7 cellular contexts compared by ENCODE assay signal in the genomic region with DNA sequence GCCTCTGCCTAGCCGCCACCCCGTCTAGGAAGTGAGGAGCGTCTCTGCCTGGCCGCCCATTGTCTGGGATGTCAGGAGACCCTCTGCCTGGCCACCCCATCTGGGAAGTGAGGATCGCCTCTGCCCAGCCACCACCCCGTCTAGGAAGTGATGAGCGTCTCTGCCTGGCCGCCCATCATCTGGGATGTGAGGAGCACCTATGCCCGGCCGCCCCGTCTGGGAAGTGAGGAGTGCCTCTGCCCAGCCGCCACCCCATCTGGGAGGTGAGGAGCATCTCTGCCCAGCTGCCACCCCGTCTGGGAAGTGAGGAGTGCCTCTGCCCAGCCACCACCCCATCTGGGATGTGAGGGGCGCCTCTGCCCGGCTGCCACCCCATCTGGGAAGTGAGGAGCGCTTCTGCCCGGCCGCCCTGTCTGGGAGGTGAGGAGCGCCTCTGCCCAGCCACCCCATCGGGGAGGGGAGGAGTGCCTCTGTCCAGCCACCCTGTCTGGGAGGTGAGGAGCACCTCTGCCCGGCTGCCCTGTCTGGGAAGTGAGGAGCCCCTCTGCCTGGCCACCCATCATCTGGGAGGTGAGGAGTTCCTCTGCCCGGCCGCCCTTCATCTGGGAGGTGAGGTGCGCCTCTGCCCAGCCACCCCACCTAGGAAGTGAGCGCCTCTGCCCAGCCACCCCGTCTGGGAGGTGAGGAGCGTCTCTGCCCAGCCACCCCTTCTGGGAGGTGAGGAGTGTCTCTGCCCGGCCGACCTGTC. TPM values are rescaled to one million over a fixed set of nuclear protein-coding genes. Genes with fewer than 3 reads are reported as not detected.
"Had no signal": no experiment of that assay in that cellular context is flagged by ENCODE, and none has a peak within 500 bp of the region (broad histone marks: within the 10 kb centered on the region; RNA-seq: fewer than 3 reads in every experiment).

No MANE protein-coding gene starts in this region.

RNA-seq across cellular contexts. Expression of gene SLAMF6, which starts 8.9 kb away (rescaled TPM):
- total RNA-seq: GM23248, GM23338, H1, H4, H7, H9, HFFc6 had no signal
- polyA plus RNA-seq: GM23248, GM23338, H1 had no signal

RNA-seq across cellular contexts. Expression of gene CD84, which starts 47.3 kb away (rescaled TPM):
- total RNA-seq: GM23248, GM23338, H1, H4, H7, H9, HFFc6 had no signal
- polyA plus RNA-seq: GM23248, GM23338, H1 had no signal
